In genomic region chr15:81111018-81111417, GRCh38 we compare ENCODE assay signal across 18 cellular contexts. TPM values are rescaled to one million over a fixed set of nuclear protein-coding genes. Genes with fewer than 3 reads are reported as not detected.
"Had no signal": no experiment of that assay in that cellular context is flagged by ENCODE, and none has a peak within 500 bp of the region (broad histone marks: within the 10 kb centered on the region; RNA-seq: fewer than 3 reads in every experiment).

No MANE protein-coding gene starts in this region.

- H3K4me3 Mint-ChIP-seq: activated CD4-positive, alpha-beta memory T cell treated with anti-CD3 and anti-CD28 coated beads for 36 hours; activated naive CD8-positive, alpha-beta T cell treated with anti-CD3 and anti-CD28 coated beads for 36 hours; activated T-cell treated with anti-CD3 and anti-CD28 coated beads, Interleukin-2, amount 50 U/mL, for 4 hours; endodermal cell; naive thymus-derived CD8-positive, alpha-beta T cell; stimulated activated naive CD8-positive, alpha-beta T cell treated with anti-CD3 and anti-CD28 coated beads, Interleukin-15, amount 100 ng/mL, for 72 hours had no signal

- H3K9me3 Mint-ChIP-seq: activated CD4-positive, alpha-beta memory T cell treated with anti-CD3 and anti-CD28 coated beads for 36 hours; activated naive CD8-positive, alpha-beta T cell treated with anti-CD3 and anti-CD28 coated beads for 36 hours; activated T-cell treated with anti-CD3 and anti-CD28 coated beads, Interleukin-2, amount 50 U/mL, for 4 hours; endodermal cell; naive thymus-derived CD8-positive, alpha-beta T cell; stimulated activated naive CD8-positive, alpha-beta T cell treated with anti-CD3 and anti-CD28 coated beads, Interleukin-15, amount 100 ng/mL, for 72 hours had no signal

- H3K36me3 ChIP-seq: brain microvascular endothelial cell, esophagus muscularis mucosa, heart left ventricle, sigmoid colon, thoracic aorta had no signal

- DNase-seq: activated CD4-positive, alpha-beta memory T cell treated with anti-CD3 and anti-CD28 coated beads for 36 hours; activated gamma-delta T cell; activated naive CD8-positive, alpha-beta T cell treated with anti-CD3 and anti-CD28 coated beads for 36 hours; activated T-cell treated with anti-CD3 and anti-CD28 coated beads, Interleukin-2, amount 50 U/mL, for 4 hours; brain microvascular endothelial cell; endodermal cell; foreskin fibroblast; heart left ventricle; mucosa of descending colon; naive thymus-derived CD8-positive, alpha-beta T cell; occipital lobe; sigmoid colon; stimulated activated CD4-positive, alpha-beta T cell treated with anti-CD3 and anti-CD28 coated beads, Interleukin-12 subunit alpha, Interleukin-12 subunit beta, amount 100 ng/mL, for 4 hours; T-helper 2 cell had no signal

- H3K4me3 ChIP-seq: esophagus muscularis mucosa, heart left ventricle, mucosa of descending colon, sigmoid colon, thoracic aorta had no signal

- H3K9me3 ChIP-seq: esophagus muscularis mucosa, heart left ventricle, mucosa of descending colon, sigmoid colon, thoracic aorta had no signal

- H3K36me3 Mint-ChIP-seq: activated CD4-positive, alpha-beta memory T cell treated with anti-CD3 and anti-CD28 coated beads for 36 hours; activated naive CD8-positive, alpha-beta T cell treated with anti-CD3 and anti-CD28 coated beads for 36 hours; naive thymus-derived CD8-positive, alpha-beta T cell had no signal

- ATAC-seq: activated T-cell treated with anti-CD3 and anti-CD28 coated beads, Interleukin-2, amount 50 U/mL, for 4 hours; heart left ventricle; mucosa of descending colon; naive thymus-derived CD8-positive, alpha-beta T cell had no signal

- H3K27ac ChIP-seq: brain microvascular endothelial cell, esophagus muscularis mucosa, heart left ventricle, sigmoid colon, thoracic aorta had no signal

- H3K4me1 Mint-ChIP-seq: endodermal cell had no signal

- H3K27me3 ChIP-seq: heart left ventricle, sigmoid colon had no signal

- H3K27ac Mint-ChIP-seq: activated CD4-positive, alpha-beta memory T cell treated with anti-CD3 and anti-CD28 coated beads for 36 hours; activated naive CD8-positive, alpha-beta T cell treated with anti-CD3 and anti-CD28 coated beads for 36 hours; endodermal cell; naive thymus-derived CD8-positive, alpha-beta T cell; stimulated activated naive CD8-positive, alpha-beta T cell treated with anti-CD3 and anti-CD28 coated beads, Interleukin-15, amount 100 ng/mL, for 72 hours had no signal

RNA-seq across cellular contexts. Expression of gene CFAP161, which starts 23.1 kb away (rescaled TPM):
- total RNA-seq: activated CD4-positive, alpha-beta memory T cell treated with anti-CD3 and anti-CD28 coated beads for 36 hours; activated naive CD8-positive, alpha-beta T cell treated with anti-CD3 and anti-CD28 coated beads for 36 hours; activated T-cell treated with anti-CD3 and anti-CD28 coated beads, Interleukin-2, amount 50 U/mL, for 4 hours; chondrocyte; endodermal cell had no signal
